In genomic region chrX:100687546-100687945, GRCh38 we compare ENCODE assay signal across 2 cellular contexts.
TF ChIP-seq lines count a peak whose summit lies in the region.

No MANE protein-coding gene starts in this region.

TF ChIP-seq in GM23338, 12 proteins besides CTCF, POLR2A, EP300 and RAD21:
- TF ChIP-seq REST (IDR thresholded peaks at IDR 0.05; ENCODE audit: unreplicated experiment) = no peak
- no peak for TF ChIP-seq JUNB (IDR thresholded peaks at IDR 0.05; ENCODE audit: unreplicated experiment)
- TF ChIP-seq ZNF331 (CRISPR knock-in tag; IDR thresholded peaks at IDR 0.05; ENCODE audit: low read depth) = no peak
- no peak for TF ChIP-seq POLR2AphosphoS5 (IDR thresholded peaks at IDR 0.05; ENCODE audit: low read depth)
- TF ChIP-seq ZNF114 (CRISPR knock-in tag; IDR thresholded peaks at IDR 0.05) = no peak
- no peak for TF ChIP-seq ZNF462 (CRISPR knock-in tag; IDR thresholded peaks at IDR 0.05)
- no peak for TF ChIP-seq NANOG (IDR thresholded peaks at IDR 0.05; ENCODE audit: borderline replicate concordance)
- TF ChIP-seq EZH2 (IDR thresholded peaks at IDR 0.05; ENCODE audit: low read depth, unreplicated experiment) = no peak
- no peak for TF ChIP-seq EZH2phosphoT487 (IDR thresholded peaks at IDR 0.05; ENCODE audit: unreplicated experiment)
- no peak for TF ChIP-seq STAT1 (IDR thresholded peaks at IDR 0.05; ENCODE audit: unreplicated experiment)
- no peak for TF ChIP-seq ETS1 (IDR thresholded peaks at IDR 0.05)
- TF ChIP-seq CREB1 (CRISPR knock-in tag; IDR thresholded peaks at IDR 0.05; ENCODE audit: low read depth) = no peak

TF ChIP-seq in WTC11, 78 proteins besides CTCF, POLR2A, EP300 and RAD21 (continued from another document):
- no peak for TF ChIP-seq IRF1 (CRISPR knock-in tag; IDR thresholded peaks at IDR 0.05)
- TF ChIP-seq EMX1 (CRISPR knock-in tag; IDR thresholded peaks at IDR 0.05) = no peak
- TF ChIP-seq ZNF512 (CRISPR knock-in tag; IDR thresholded peaks at IDR 0.05; ENCODE audit: borderline replicate concordance) = no peak
- TF ChIP-seq FOXP1 (CRISPR knock-in tag; IDR thresholded peaks at IDR 0.05; ENCODE audit: borderline replicate concordance) = no peak
- TF ChIP-seq HMGXB4 (CRISPR knock-in tag; IDR thresholded peaks at IDR 0.05) = no peak
- no peak for TF ChIP-seq GABPB1 (CRISPR knock-in tag; IDR thresholded peaks at IDR 0.05)
- no peak for TF ChIP-seq ZNF425 (CRISPR knock-in tag; conservative IDR thresholded peaks at IDR 0.05)
- TF ChIP-seq KAT7 (CRISPR knock-in tag; IDR thresholded peaks at IDR 0.05; ENCODE audit: borderline replicate concordance) = no peak
- TF ChIP-seq ELF4 (CRISPR knock-in tag; IDR thresholded peaks at IDR 0.05; ENCODE audit: low read depth) = no peak
- TF ChIP-seq RORB (CRISPR knock-in tag; IDR thresholded peaks at IDR 0.05) = no peak
